In genomic region chr17:39235555-39236221, GRCh38 we compare ENCODE assay signal across 9 cellular contexts. TPM values are rescaled to one million over a fixed set of nuclear protein-coding genes. Genes with fewer than 3 reads are reported as not detected.
DNase-seq lines count a peak whose midpoint lies in the region; ATAC-seq and FAIRE-seq lines count a peak whose summit lies in the region.
"Had no signal": no experiment of that assay in that cellular context is flagged by ENCODE, and none has a peak within 500 bp of the region (broad histone marks: within the 10 kb centered on the region; RNA-seq: fewer than 3 reads in every experiment).

No MANE protein-coding gene starts in this region.

- H4K8ac ChIP-seq in mesenchymal stem cell (ENCODE audit: low read length) = no peak overlapping the region

- peak; percentile 95 for FAIRE-seq in G401.6 (lab: Jason Lieb, UNC)

- H3K4me3 ChIP-seq in mesenchymal stem cell (ENCODE audit: insufficient read depth in 1 of 2, low read depth in 1 of 2, low read length in 2 of 2) = no peak overlapping the region
- H3K4me3 ChIP-seq: lung had no signal

- H2BK12ac ChIP-seq in mesenchymal stem cell (ENCODE audit: low read length in 2 of 2) = no peak overlapping the region

- H3K27ac ChIP-seq in mesenchymal stem cell (ENCODE audit: low read length, poor library complexity, severe bottlenecking) = no peak overlapping the region

- no peak for ATAC-seq in GM19467 (IDR thresholded peaks at IDR 0.05; ENCODE audit: unreplicated experiment)

- DNase-seq in ACHN (peak; percentile 86), NCI-H1092 (lab: John Stamatoyannopoulos, UW) (peak; percentile 39), SK-N-DZ (ENCODE audit: low spot score) (peak; percentile 86), mesenchymal stem cell (peak; percentile 62)
- peak; percentile 48 for DNase-seq in central memory CD4-positive, alpha-beta T cell
- no peak for DNase-seq in NK-92 treated with Interleukin-12 subunit alpha and Interleukin-12 subunit beta, amount 100 ng/mL, for 24 hours (lab: John Stamatoyannopoulos, UW)

- H2AFZ ChIP-seq in mesenchymal stem cell (ENCODE audit: low read depth, low read length) = no peak overlapping the region

- H2AK5ac ChIP-seq in mesenchymal stem cell (ENCODE audit: low read length, severe bottlenecking) = no peak overlapping the region

- no peaks in the 10 kb centered on the region for H3K9me3 ChIP-seq in mesenchymal stem cell (ENCODE audit: control insufficient read depth, low read length)

- H3K9ac ChIP-seq in mesenchymal stem cell (ENCODE audit: low read length) = no peak overlapping the region

- no peak overlapping the region for H3K23ac ChIP-seq in mesenchymal stem cell (ENCODE audit: low read length in 2 of 2)

- no peaks in the 10 kb centered on the region for H3K36me3 ChIP-seq in mesenchymal stem cell (ENCODE audit: control insufficient read depth in 1 of 2, insufficient read depth in 2 of 2, low read depth in 1 of 2, low read length in 2 of 2)

- H3K4me2 ChIP-seq in mesenchymal stem cell (ENCODE audit: low read length, poor library complexity, severe bottlenecking) = no peak overlapping the region

- peaks cover 40 to 47% of the 10 kb centered on the region in 2 experiments for H3K27me3 ChIP-seq in mesenchymal stem cell (ENCODE audit: control insufficient read depth in 1 of 2, insufficient read depth in 1 of 2, low read length in 2 of 2)

- WGBS in mesenchymal stem cell = 41% methylated on average over 14 of the region's 16 CpGs

- H2BK120ac ChIP-seq in mesenchymal stem cell (ENCODE audit: low read depth, low read length) = no peak overlapping the region

- no peak overlapping the region for H2BK15ac ChIP-seq in mesenchymal stem cell (ENCODE audit: low read depth, poor library complexity, severe bottlenecking)

- no peak overlapping the region for H4K91ac ChIP-seq in mesenchymal stem cell (ENCODE audit: low read length)

- no peak overlapping the region for H3K4ac ChIP-seq in mesenchymal stem cell (ENCODE audit: low read depth in 1 of 2, low read length in 2 of 2)

- no peak overlapping the region for H3K18ac ChIP-seq in mesenchymal stem cell (ENCODE audit: low read depth in 1 of 2, low read length in 2 of 2)

- in situ Hi-C loops in ACHN (cut with HindIII; ENCODE audit: low pct_ligation_motif_present, low pct_unique_long_range_greater_than_20kb, low sequenced_read_pairs) = no loop called here

- no peaks in the 10 kb centered on the region for H3K79me1 ChIP-seq in mesenchymal stem cell (replicated peaks; ENCODE audit: low read length, poor library complexity, severe bottlenecking)

- no peak overlapping the region for H3K14ac ChIP-seq in mesenchymal stem cell (ENCODE audit: low read length in 2 of 2)

- peaks cover 29% of the 10 kb centered on the region for H3K4me1 ChIP-seq in mesenchymal stem cell (ENCODE audit: control insufficient read depth, insufficient read depth, low read depth, low read length)

- no peak overlapping the region for H2BK5ac ChIP-seq in mesenchymal stem cell (ENCODE audit: low read depth, low read length, poor library complexity, severe bottlenecking)

RNA-seq across cellular contexts. Expression of gene STAC2, which starts 9.9 kb away (rescaled TPM):
- 0.38 and 0.89 TPM in 2 replicates for polyA plus RNA-seq in SK-N-DZ (2014; cell fraction: cytosol; rRNA removed)
- polyA plus RNA-seq in SK-N-DZ (2014; cell fraction: nucleus; rRNA removed) = 1.4 and 2.1 TPM in 2 replicates
- polyA plus RNA-seq in mesenchymal stem cell (2013, experiment 1 of 2) = 0.01 TPM
- polyA plus RNA-seq in mesenchymal stem cell (2013, experiment 2 of 2) = 0.01 TPM

RNA-seq across cellular contexts. Expression of gene RPL19, which starts 35.6 kb away (rescaled TPM):
- 4,397 and 4,496 TPM in 2 replicates for polyA plus RNA-seq in SK-N-DZ (2014; cell fraction: cytosol; rRNA removed)
- 2,609 and 3,563 TPM in 2 replicates for polyA plus RNA-seq in SK-N-DZ (2014; cell fraction: nucleus; rRNA removed)
- polyA plus RNA-seq in mesenchymal stem cell (2013, experiment 1 of 2) = 2,372 TPM
- polyA plus RNA-seq in mesenchymal stem cell (2013, experiment 2 of 2) = 2,320 TPM

RNA-seq across cellular contexts. Expression of gene CACNB1, which starts 38.2 kb away (rescaled TPM):
- polyA plus RNA-seq in SK-N-DZ (2014; cell fraction: cytosol; rRNA removed) = 5.6 and 6.7 TPM in 2 replicates
- 21.1 and 23.7 TPM in 2 replicates for polyA plus RNA-seq in SK-N-DZ (2014; cell fraction: nucleus; rRNA removed)
- 7.0 TPM for polyA plus RNA-seq in mesenchymal stem cell (2013, experiment 1 of 2)
- 6.3 TPM for polyA plus RNA-seq in mesenchymal stem cell (2013, experiment 2 of 2)
